In the genomic region with DNA sequence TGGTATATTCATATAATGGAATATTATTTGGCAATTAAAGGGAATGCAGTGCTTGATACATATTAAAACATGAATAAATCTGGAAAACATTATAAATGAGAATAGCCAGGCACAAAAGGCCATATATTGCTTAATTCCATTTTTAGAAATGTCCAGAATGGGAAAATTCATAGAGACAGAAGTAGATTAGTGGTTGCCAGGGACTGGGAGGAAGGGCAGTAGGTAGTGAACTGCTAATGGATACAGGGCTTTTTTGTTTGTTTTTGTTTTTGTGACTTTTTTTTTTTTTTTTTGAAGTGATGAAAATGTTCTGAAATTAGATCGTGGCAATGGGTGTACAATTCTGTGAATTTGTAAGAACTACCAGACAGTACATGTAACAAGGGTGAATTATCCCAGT, we compare ENCODE assay signal across 1 cellular context.
TF ChIP-seq lines count a peak whose summit lies in the region.

No MANE protein-coding gene starts in this region.

TF ChIP-seq in WTC11, 78 proteins besides CTCF, POLR2A, EP300 and RAD21:
- TF ChIP-seq TEAD1 (CRISPR knock-in tag; IDR thresholded peaks at IDR 0.05) (no peak), ZNF416 (CRISPR knock-in tag; IDR thresholded peaks at IDR 0.05) (no peak), GABPB1 (CRISPR knock-in tag; IDR thresholded peaks at IDR 0.05) (no peak), NR3C1 (CRISPR knock-in tag; conservative IDR thresholded peaks at IDR 0.05; ENCODE audit: low read depth) (no peak), ZNF232 (CRISPR knock-in tag; IDR thresholded peaks at IDR 0.05) (no peak), ZNF317 (CRISPR knock-in tag; IDR thresholded peaks at IDR 0.05; ENCODE audit: borderline replicate concordance, low read depth) (no peak), KAT7 (CRISPR knock-in tag; IDR thresholded peaks at IDR 0.05; ENCODE audit: borderline replicate concordance) (no peak), MYBL2 (CRISPR knock-in tag; IDR thresholded peaks at IDR 0.05) (no peak), IRF2 (CRISPR knock-in tag; IDR thresholded peaks at IDR 0.05; ENCODE audit: borderline replicate concordance, low read depth) (no peak), ESRRA (CRISPR knock-in tag; IDR thresholded peaks at IDR 0.05; ENCODE audit: borderline replicate concordance) (no peak)
- TF ChIP-seq, protein P1, sequence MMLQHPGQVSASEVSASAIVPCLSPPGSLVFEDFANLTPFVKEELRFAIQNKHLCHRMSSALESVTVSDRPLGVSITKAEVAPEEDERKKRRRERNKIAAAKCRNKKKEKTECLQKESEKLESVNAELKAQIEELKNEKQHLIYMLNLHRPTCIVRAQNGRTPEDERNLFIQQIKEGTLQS (CRISPR knock-in tag; conservative IDR thresholded peaks at IDR 0.05): no peak
- TF ChIP-seq, protein P2, sequence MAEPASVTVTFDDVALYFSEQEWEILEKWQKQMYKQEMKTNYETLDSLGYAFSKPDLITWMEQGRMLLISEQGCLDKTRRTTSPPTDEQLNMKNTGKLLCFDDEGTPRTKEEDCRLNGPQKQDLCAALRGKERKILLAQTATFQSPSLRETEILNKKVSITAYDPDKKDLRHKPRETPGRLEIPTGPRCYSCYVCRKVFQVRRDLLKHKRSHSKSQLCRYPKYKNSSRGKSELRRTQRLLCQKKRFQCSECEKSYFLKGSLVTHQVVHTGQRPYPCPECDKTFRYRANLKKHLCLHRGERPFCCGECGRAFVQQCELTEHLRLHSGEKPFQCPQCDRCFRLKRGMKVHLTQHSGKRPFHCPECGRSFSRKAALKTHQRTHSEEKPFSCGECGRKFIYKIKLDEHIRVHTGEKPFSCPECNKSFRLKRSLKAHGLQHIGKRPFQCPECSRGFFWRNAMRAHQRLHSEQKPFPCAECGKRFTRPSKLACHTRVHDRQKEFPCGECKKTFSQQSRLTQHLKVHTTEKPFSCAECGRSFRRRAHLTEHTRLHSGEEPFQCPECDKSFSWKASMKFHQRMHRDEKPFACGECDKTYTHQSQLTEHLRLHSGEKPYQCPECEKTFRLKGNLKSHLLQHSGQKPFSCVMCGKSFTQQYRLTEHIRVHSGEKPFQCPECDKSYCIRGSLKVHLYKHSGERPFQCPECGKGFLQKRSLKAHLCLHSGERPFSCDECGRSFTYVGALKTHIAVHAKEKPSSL (CRISPR knock-in tag; conservative IDR thresholded peaks at IDR 0.05): no peak
- TF ChIP-seq, protein P3, sequence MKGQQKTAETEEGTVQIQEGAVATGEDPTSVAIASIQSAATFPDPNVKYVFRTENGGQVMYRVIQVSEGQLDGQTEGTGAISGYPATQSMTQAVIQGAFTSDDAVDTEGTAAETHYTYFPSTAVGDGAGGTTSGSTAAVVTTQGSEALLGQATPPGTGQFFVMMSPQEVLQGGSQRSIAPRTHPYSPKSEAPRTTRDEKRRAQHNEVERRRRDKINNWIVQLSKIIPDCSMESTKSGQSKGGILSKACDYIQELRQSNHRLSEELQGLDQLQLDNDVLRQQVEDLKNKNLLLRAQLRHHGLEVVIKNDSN (CRISPR knock-in tag; IDR thresholded peaks at IDR 0.05): no peak
- TF ChIP-seq, protein P4, sequence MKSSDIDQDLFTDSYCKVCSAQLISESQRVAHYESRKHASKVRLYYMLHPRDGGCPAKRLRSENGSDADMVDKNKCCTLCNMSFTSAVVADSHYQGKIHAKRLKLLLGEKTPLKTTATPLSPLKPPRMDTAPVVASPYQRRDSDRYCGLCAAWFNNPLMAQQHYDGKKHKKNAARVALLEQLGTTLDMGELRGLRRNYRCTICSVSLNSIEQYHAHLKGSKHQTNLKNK (CRISPR knock-in tag; IDR thresholded peaks at IDR 0.05): no peak
- TF ChIP-seq, protein P5, sequence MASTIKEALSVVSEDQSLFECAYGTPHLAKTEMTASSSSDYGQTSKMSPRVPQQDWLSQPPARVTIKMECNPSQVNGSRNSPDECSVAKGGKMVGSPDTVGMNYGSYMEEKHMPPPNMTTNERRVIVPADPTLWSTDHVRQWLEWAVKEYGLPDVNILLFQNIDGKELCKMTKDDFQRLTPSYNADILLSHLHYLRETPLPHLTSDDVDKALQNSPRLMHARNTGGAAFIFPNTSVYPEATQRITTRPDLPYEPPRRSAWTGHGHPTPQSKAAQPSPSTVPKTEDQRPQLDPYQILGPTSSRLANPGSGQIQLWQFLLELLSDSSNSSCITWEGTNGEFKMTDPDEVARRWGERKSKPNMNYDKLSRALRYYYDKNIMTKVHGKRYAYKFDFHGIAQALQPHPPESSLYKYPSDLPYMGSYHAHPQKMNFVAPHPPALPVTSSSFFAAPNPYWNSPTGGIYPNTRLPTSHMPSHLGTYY (CRISPR knock-in tag; IDR thresholded peaks at IDR 0.05): no peak
- TF ChIP-seq, protein P6, sequence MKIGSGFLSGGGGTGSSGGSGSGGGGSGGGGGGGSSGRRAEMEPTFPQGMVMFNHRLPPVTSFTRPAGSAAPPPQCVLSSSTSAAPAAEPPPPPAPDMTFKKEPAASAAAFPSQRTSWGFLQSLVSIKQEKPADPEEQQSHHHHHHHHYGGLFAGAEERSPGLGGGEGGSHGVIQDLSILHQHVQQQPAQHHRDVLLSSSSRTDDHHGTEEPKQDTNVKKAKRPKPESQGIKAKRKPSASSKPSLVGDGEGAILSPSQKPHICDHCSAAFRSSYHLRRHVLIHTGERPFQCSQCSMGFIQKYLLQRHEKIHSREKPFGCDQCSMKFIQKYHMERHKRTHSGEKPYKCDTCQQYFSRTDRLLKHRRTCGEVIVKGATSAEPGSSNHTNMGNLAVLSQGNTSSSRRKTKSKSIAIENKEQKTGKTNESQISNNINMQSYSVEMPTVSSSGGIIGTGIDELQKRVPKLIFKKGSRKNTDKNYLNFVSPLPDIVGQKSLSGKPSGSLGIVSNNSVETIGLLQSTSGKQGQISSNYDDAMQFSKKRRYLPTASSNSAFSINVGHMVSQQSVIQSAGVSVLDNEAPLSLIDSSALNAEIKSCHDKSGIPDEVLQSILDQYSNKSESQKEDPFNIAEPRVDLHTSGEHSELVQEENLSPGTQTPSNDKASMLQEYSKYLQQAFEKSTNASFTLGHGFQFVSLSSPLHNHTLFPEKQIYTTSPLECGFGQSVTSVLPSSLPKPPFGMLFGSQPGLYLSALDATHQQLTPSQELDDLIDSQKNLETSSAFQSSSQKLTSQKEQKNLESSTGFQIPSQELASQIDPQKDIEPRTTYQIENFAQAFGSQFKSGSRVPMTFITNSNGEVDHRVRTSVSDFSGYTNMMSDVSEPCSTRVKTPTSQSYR (CRISPR knock-in tag; IDR thresholded peaks at IDR 0.05): no peak
